In genomic region chr1:16013220-16013907, GRCh38 we compare ENCODE assay signal across 9 cellular contexts. TPM values are rescaled to one million over a fixed set of nuclear protein-coding genes. Genes with fewer than 3 reads are reported as not detected.
A peak's percentile ranks its signal among the peaks of the same experiment; 100 is the strongest.
DNase-seq lines count a peak whose midpoint lies in the region; ATAC-seq and TF ChIP-seq lines count a peak whose summit lies in the region.
"Had no signal": no experiment of that assay in that cellular context is flagged by ENCODE, and none has a peak within 500 bp of the region (broad histone marks: within the 10 kb centered on the region; RNA-seq: fewer than 3 reads in every experiment).

No MANE protein-coding gene starts in this region.

- H3K4me1 ChIP-seq in liver (ENCODE audit: control insufficient read depth in 4 of 4, insufficient read depth in 4 of 4, low read length in 3 of 4) = peaks cover 0 to 10% (median 6%) of the 10 kb centered on the region in 4 donors

- no peak for TF ChIP-seq RAD21 in liver (IDR thresholded peaks at IDR 0.05)

- H3K9ac ChIP-seq in liver (ENCODE audit: low read depth in 1 of 2, low read length in 2 of 2) = no peak overlapping the region

- DNase-seq in A172 (ENCODE audit: low spot score) (peak; percentile 66), H4 (ENCODE audit: low spot score) (peak; percentile 58), UCSD-AML1 (lab: John Stamatoyannopoulos, UW; ENCODE audit: unreplicated experiment) (peak; percentile 69), chondrocyte (ENCODE audit: low spot score) (peak; percentile 87)
- DNase-seq in stimulated activated CD8-positive, alpha-beta memory T cell treated with anti-CD3 and anti-CD28 coated beads, Interleukin-15, amount 100 ng/mL, for 1 hour (ENCODE audit: low read depth) = peak; percentile 23
- no peak for DNase-seq in effector CD8-positive, alpha-beta T cell (lab: John Stamatoyannopoulos, UW)

- no peaks in the 10 kb centered on the region for H3K27me3 Mint-ChIP-seq in chondrocyte (ENCODE audit: low read depth)

- no peaks in the 10 kb centered on the region for H3K9me3 Mint-ChIP-seq in chondrocyte (ENCODE audit: low read depth)

- peak overlapping the region; percentile 25 to 58 for H3K27ac ChIP-seq in liver (ENCODE audit: low read depth in 1 of 2, low read length in 2 of 2)

- TF ChIP-seq CTCF in chondrocyte (IDR thresholded peaks at IDR 0.05) = no peak
- no peak for TF ChIP-seq CTCF in liver (IDR thresholded peaks at IDR 0.05; ENCODE audit: low read depth, low read length, missing input control)

- H3K36me3 Mint-ChIP-seq in chondrocyte (ENCODE audit: low read depth) = peaks cover 4% of the 10 kb centered on the region

- peak overlapping the region in 1 of 3 donors; percentile 41 for H3K4me3 ChIP-seq in liver (ENCODE audit: low read depth in 1 of 3, low read length in 3 of 3)

- no peaks in the 10 kb centered on the region for H3K9me3 ChIP-seq in liver (ENCODE audit: control insufficient read depth in 4 of 4, low read length in 3 of 4)

- H3K4me3 Mint-ChIP-seq in chondrocyte (ENCODE audit: unreplicated experiment) = peak overlapping the region; percentile 46

- WGBS in liver = 32% methylated on average over 28 of the region's 28 CpGs

- no peaks in the 10 kb centered on the region for H3K27me3 ChIP-seq in liver (ENCODE audit: control insufficient read depth in 4 of 4, insufficient read depth in 4 of 4, low read length in 3 of 4)

- peaks cover 55% of the 10 kb centered on the region for H3K4me1 Mint-ChIP-seq in chondrocyte (ENCODE audit: low read depth)

- ATAC-seq in GM18858 (IDR thresholded peaks at IDR 0.05; ENCODE audit: unreplicated experiment) = no peak

- peak overlapping the region; percentile 92 for H3K27ac Mint-ChIP-seq in chondrocyte (ENCODE audit: unreplicated experiment)

- H3K36me3 ChIP-seq in liver (ENCODE audit: control insufficient read depth in 4 of 4, insufficient read depth in 3 of 4, low read depth in 1 of 4, low read length in 3 of 4) = no peaks in the 10 kb centered on the region

TF ChIP-seq in liver, 16 proteins besides CTCF, POLR2A, EP300 and RAD21:
- TF ChIP-seq RXRA (IDR thresholded peaks at IDR 0.05) (no peak), JUND (IDR thresholded peaks at IDR 0.05) (peak; percentile 79 to 81), ATF3 (IDR thresholded peaks at IDR 0.05) (peak; percentile 74), SP1 (IDR thresholded peaks at IDR 0.05) (no peak), FOXA2 (IDR thresholded peaks at IDR 0.05) (no peak), ZBTB33 (IDR thresholded peaks at IDR 0.05) (no peak)

RNA-seq across cellular contexts. Expression of gene HSPB7, which starts 4.5 kb away (rescaled TPM):
- total RNA-seq in A172 (2014; rRNA removed; shearing (Covaris generic)) = not detected in 2 replicates
- total RNA-seq in H4 (2014; rRNA removed; shearing (Covaris generic)) = not detected in 2 replicates
- total RNA-seq in chondrocyte (61.2 to 160 TPM (median 160 TPM) in 3 replicates), liver (under 1 TPM; 0.28 to 0.42 TPM)
- 1 to 10 TPM in 1 of 2 donors, under 1 TPM in 1; 0.28 to 1.4 TPM for polyA plus RNA-seq in liver

RNA-seq across cellular contexts. Expression of gene CLCNKA, which starts 8.5 kb away (rescaled TPM):
- total RNA-seq in A172 (2014; rRNA removed; shearing (Covaris generic)) = not detected in 2 replicates
- not detected in 2 replicates for total RNA-seq in H4 (2014; rRNA removed; shearing (Covaris generic))
- total RNA-seq in chondrocyte (0.12 to 0.31 TPM (median 0.21 TPM) in 3 replicates), liver (not detected)
- polyA plus RNA-seq in liver = not detected

RNA-seq across cellular contexts. Expression of gene SRARP, which starts 9.3 kb away (rescaled TPM):
- total RNA-seq in A172 (2014; rRNA removed; shearing (Covaris generic)) = not detected in 2 replicates
- total RNA-seq in H4 (2014; rRNA removed; shearing (Covaris generic)) = not detected in 2 replicates
- total RNA-seq in chondrocyte (not detected in 3 replicates), liver (not detected)
- polyA plus RNA-seq in liver = under 1 TPM in 1 of 2 donors, not detected in 1; 0.02 TPM
- total RNA-seq: lower leg skin had no signal

RNA-seq across cellular contexts. Expression of gene CLCNKB, which starts 30.2 kb away (rescaled TPM):
- total RNA-seq in A172 (2014; rRNA removed; shearing (Covaris generic)) = not detected in 2 replicates
- total RNA-seq in H4 (2014; rRNA removed; shearing (Covaris generic)) = not detected in 2 replicates
- total RNA-seq in chondrocyte = 0.57 to 0.69 TPM in 2 of 3 replicates, not detected in the other
- total RNA-seq in liver = not detected
- polyA plus RNA-seq in liver = not detected

RNA-seq across cellular contexts. Expression of gene ZBTB17, which starts 37.5 kb away (rescaled TPM):
- 23.8 and 25.1 TPM in 2 replicates for total RNA-seq in A172 (2014; rRNA removed; shearing (Covaris generic))
- total RNA-seq in H4 (2014; rRNA removed; shearing (Covaris generic)) = 17.5 and 30.5 TPM in 2 replicates
- total RNA-seq in chondrocyte = 23.9 to 30.8 TPM (median 27.2 TPM) in 3 replicates
- total RNA-seq in liver = 10 to 100 TPM; 10.4 to 15.1 TPM
- 1 to 10 TPM; 8.9 to 9.4 TPM for polyA plus RNA-seq in liver

Comparison
In these comparisons a context has a peak if more than half of its experiments do, and no peak if none do; other contexts are left out.
1. RNA of gene HSPB7, which starts 4.5 kb away (total RNA-seq): 61.2 to 160 TPM in chondrocyte; 0.28 to 0.42 TPM in liver, not detected in A172 and not detected in H4; every median in the first group is over 10 times any median in the second.